Comparison of ENCODE assay signal across 1 cellular context in genomic region chr3:20843037-20843436, GRCh38.
TF ChIP-seq lines count a peak whose summit lies in the region.

No MANE protein-coding gene starts in this region.

TF ChIP-seq in HepG2, 621 proteins besides CTCF, POLR2A, EP300 and RAD21 (continued from another document):
- TF ChIP-seq, protein P1, sequence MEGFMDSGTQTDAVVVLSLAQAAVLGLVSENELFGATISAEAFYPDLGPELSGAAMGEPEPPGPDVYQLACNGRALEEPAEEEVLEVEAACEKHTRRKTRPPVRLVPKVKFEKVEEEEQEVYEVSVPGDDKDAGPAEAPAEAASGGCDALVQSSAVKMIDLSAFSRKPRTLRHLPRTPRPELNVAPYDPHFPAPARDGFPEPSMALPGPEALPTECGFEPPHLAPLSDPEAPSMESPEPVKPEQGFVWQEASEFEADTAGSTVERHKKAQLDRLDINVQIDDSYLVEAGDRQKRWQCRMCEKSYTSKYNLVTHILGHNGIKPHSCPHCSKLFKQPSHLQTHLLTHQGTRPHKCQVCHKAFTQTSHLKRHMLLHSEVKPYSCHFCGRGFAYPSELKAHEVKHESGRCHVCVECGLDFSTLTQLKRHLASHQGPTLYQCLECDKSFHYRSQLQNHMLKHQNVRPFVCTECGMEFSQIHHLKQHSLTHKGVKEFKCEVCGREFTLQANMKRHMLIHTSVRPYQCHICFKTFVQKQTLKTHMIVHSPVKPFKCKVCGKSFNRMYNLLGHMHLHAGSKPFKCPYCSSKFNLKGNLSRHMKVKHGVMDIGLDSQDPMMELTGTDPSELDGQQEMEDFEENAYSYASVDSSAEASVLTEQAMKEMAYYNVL (CRISPR knock-in tag; IDR thresholded peaks at IDR 0.05; ENCODE audit: borderline replicate concordance): no peak
- TF ChIP-seq CC2D1A (CRISPR knock-in tag; IDR thresholded peaks at IDR 0.05) (no peak), CENPBD1 (CRISPR knock-in tag; IDR thresholded peaks at IDR 0.05; ENCODE audit: borderline replicate concordance, low read depth) (no peak), ARHGAP35 (CRISPR knock-in tag; IDR thresholded peaks at IDR 0.05; ENCODE audit: borderline replicate concordance) (no peak), ZNF749 (CRISPR knock-in tag; IDR thresholded peaks at IDR 0.05; ENCODE audit: borderline replicate concordance) (no peak), ZNF562 (CRISPR knock-in tag; IDR thresholded peaks at IDR 0.05; ENCODE audit: borderline replicate concordance) (no peak), ZNF703 (CRISPR knock-in tag; IDR thresholded peaks at IDR 0.05; ENCODE audit: borderline replicate concordance) (no peak), BHLHE40 (IDR thresholded peaks at IDR 0.05; ENCODE audit: low read length) (no peak), PHB2 (IDR thresholded peaks at IDR 0.05; ENCODE audit: partially characterized antibody) (no peak), ZNF501 (CRISPR knock-in tag; IDR thresholded peaks at IDR 0.05) (no peak)
- TF ChIP-seq, protein P2, sequence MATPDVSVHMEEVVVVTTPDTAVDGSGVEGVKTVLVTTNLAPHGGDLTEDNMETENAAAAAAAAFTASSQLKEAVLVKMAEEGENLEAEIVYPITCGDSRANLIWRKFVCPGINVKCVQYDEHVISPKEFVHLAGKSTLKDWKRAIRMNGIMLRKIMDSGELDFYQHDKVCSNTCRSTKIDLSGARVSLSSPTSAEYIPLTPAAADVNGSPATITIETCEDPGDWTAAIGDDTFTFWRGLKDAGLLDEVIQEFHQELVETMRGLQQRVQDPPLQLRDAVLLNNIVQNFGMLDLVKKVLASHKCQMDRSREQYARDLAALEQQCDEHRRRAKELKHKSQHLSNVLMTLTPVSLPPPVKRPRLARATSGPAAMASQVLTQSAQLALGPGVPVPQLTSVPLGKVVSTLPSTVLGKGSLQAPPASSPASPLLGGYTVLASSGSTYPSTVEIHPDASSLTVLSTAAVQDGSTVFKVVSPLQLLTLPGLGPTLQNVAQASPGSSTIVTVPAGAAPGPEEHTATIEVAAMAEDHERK (CRISPR knock-in tag; IDR thresholded peaks at IDR 0.05; ENCODE audit: low read depth): no peak
- TF ChIP-seq, protein P3, sequence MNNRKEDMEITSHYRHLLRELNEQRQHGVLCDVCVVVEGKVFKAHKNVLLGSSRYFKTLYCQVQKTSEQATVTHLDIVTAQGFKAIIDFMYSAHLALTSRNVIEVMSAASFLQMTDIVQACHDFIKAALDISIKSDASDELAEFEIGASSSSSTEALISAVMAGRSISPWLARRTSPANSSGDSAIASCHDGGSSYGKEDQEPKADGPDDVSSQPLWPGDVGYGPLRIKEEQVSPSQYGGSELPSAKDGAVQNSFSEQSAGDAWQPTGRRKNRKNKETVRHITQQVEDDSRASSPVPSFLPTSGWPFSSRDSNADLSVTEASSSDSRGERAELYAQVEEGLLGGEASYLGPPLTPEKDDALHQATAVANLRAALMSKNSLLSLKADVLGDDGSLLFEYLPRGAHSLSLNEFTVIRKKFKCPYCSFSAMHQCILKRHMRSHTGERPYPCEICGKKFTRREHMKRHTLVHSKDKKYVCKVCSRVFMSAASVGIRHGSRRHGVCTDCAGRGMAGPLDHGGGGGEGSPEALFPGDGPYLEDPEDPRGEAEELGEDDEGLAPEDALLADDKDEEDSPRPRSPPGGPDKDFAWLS (CRISPR knock-in tag; IDR thresholded peaks at IDR 0.05; ENCODE audit: borderline replicate concordance): no peak
